Comparison of ENCODE assay signal across 8 cellular contexts in the genomic region with DNA sequence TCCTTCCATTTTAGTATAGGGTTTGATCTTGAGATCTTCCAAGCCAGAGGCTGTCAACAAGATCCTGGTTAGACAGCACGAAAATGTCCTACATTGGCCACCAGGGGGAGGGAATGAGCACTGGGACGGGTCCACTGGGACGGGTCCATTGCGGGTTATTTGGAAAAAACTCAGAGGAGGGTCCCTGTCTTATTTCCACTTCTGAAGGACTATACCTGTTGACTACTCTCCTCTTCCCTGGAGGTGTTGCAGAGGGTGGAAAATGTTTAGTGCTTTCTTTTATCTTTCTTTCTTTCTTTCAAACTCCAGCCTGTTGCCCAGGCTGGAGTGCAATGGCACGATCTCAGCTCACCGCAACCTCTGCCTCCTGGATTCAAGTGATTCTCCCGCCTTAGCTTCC. TPM values are rescaled to one million over a fixed set of nuclear protein-coding genes. Genes with fewer than 3 reads are reported as not detected.
DNase-seq lines count a peak whose midpoint lies in the region; ATAC-seq and TF ChIP-seq lines count a peak whose summit lies in the region.

No MANE protein-coding gene starts in this region.

- H3K4me1 ChIP-seq in fibroblast of lung (ENCODE audit: control insufficient read depth, extremely low read depth, insufficient read depth, low read length) (no peaks in the 10 kb centered on the region), parathyroid adenoma (no peaks in the 10 kb centered on the region)

- H3K9ac ChIP-seq in fibroblast of lung (ENCODE audit: insufficient read depth, low read length) (no peak overlapping the region), parathyroid adenoma (no peak overlapping the region)

- H3K79me2 ChIP-seq in fibroblast of lung (ENCODE audit: control insufficient read depth, insufficient read depth, low read length), result no peaks in the 10 kb centered on the region
- no peaks in the 10 kb centered on the region for H3K79me2 ChIP-seq in parathyroid adenoma

- no peak for ATAC-seq in esophagus mucosa

- TF ChIP-seq CTCF in fibroblast of lung (conservative IDR thresholded peaks at IDR 0.05 in 1 of 2, IDR thresholded peaks at IDR 0.05 in 1 of 2; ENCODE audit: low read depth in 1 of 2, low read length in 2 of 2) (peak; percentile 70 to 90), parathyroid adenoma (IDR thresholded peaks at IDR 0.05) (peak; percentile 68)

- H3K27me3 ChIP-seq in fibroblast of lung (ENCODE audit: control insufficient read depth, insufficient read depth, low read length) (peaks cover 20% of the 10 kb centered on the region), parathyroid adenoma (ENCODE audit: control insufficient read depth, insufficient read depth, low read length) (no peaks in the 10 kb centered on the region)

- no peak overlapping the region for H3K27ac ChIP-seq in fibroblast of lung (ENCODE audit: insufficient read depth, low read length)
- no peak overlapping the region for H3K27ac ChIP-seq in parathyroid adenoma

- no peak overlapping the region for H3K4me3 ChIP-seq in fibroblast of lung (replicated peaks in 1 of 4; ENCODE audit: control extremely low read depth in 1 of 4, insufficient read depth in 1 of 4, low read depth in 3 of 4, low read length in 4 of 4)
- H3K4me3 ChIP-seq in parathyroid adenoma (ENCODE audit: low read depth, low read length), result no peak overlapping the region

- DNase-seq in SIG-M5 treated with dmso at 0.1 percent for 504 hours (lab: John Stamatoyannopoulos, UW; ENCODE audit: unreplicated experiment) (peak; percentile 54), SIG-M5 (lab: John Stamatoyannopoulos, UW) (no peak), NCI-H460 (ENCODE audit: extremely low read depth, low read depth) (peak; percentile 56), fibroblast of lung (ENCODE audit: low read depth in 2 of 2) (peak; percentile 11 to 51), DMS79 treated with DMSO at 0.1 percent for 48 hours (lab: John Stamatoyannopoulos, UW) (no peak)
- peak; percentile 55 for DNase-seq in activated CD8-positive, alpha-beta memory T cell treated with anti-CD3 and anti-CD28 coated beads, Interleukin-2, amount 50 U/mL, for 4 hours

- H3K36me3 ChIP-seq in fibroblast of lung (ENCODE audit: control insufficient read depth, insufficient read depth, low read length) (no peaks in the 10 kb centered on the region), parathyroid adenoma (ENCODE audit: control insufficient read depth, insufficient read depth, low read length) (no peaks in the 10 kb centered on the region)

- no peaks in the 10 kb centered on the region for H4K20me1 ChIP-seq in fibroblast of lung (ENCODE audit: control insufficient read depth, extremely low read depth, insufficient read depth, low read length)

- H2AFZ ChIP-seq in fibroblast of lung (ENCODE audit: low read length), result no peak overlapping the region
- no peak overlapping the region for H2AFZ ChIP-seq in parathyroid adenoma

- H3K4me2 ChIP-seq in fibroblast of lung (ENCODE audit: extremely low read depth, insufficient read depth, low read length), result no peak overlapping the region
- no peak overlapping the region for H3K4me2 ChIP-seq in parathyroid adenoma (ENCODE audit: low read length)

- H3K9me3 ChIP-seq in fibroblast of lung (ENCODE audit: control insufficient read depth, insufficient read depth, low read depth, low read length) (no peaks in the 10 kb centered on the region), parathyroid adenoma (ENCODE audit: control insufficient read depth, low read length) (no peaks in the 10 kb centered on the region)

RNA-seq across cellular contexts. Expression of gene TTLL6, which starts 2.5 kb away (rescaled TPM):
- not detected in 2 replicates for total RNA-seq in NCI-H460 (2014; rRNA removed; shearing (Covaris generic))
- not detected in 2 replicates for polyA plus RNA-seq in NCI-H460 (2014; cell fraction: nucleus; rRNA removed)
- under 0.01 and 0.17 TPM in 2 replicates for total RNA-seq in fibroblast of lung
- not detected in 2 replicates for polyA plus RNA-seq in fibroblast of lung
- 0.23 TPM in 1 of 2 replicates, not detected in the other for polyA plus RNA-seq in fibroblast of lung (2012)
- not detected in 2 replicates for polyA minus RNA-seq in fibroblast of lung (ENCODE audit: low replicate concordance)
- 0.12 TPM for total RNA-seq in esophagus mucosa

RNA-seq across cellular contexts. Expression of gene CALCOCO2, which starts 16.3 kb away (rescaled TPM):
- total RNA-seq in NCI-H460 (2014; rRNA removed; shearing (Covaris generic)), result 44.0 and 57.8 TPM in 2 replicates
- 42.2 and 55.6 TPM in 2 replicates for polyA plus RNA-seq in NCI-H460 (2014; cell fraction: nucleus; rRNA removed)
- total RNA-seq in fibroblast of lung, result 50.1 and 65.1 TPM in 2 replicates
- polyA plus RNA-seq in fibroblast of lung, result 85.2 and 164 TPM in 2 replicates
- 58.3 and 94.0 TPM in 2 replicates for polyA plus RNA-seq in fibroblast of lung (2012)
- 72.5 and 98.4 TPM in 2 replicates for polyA minus RNA-seq in fibroblast of lung (ENCODE audit: low replicate concordance)
- total RNA-seq in esophagus mucosa, result 100 TPM

Comparison
In these comparisons a context has a peak if more than half of its experiments do, and no peak if none do; other contexts are left out.
1. DNase-seq: peak in SIG-M5 treated with dmso at 0.1 percent for 504 hours (single experiment), NCI-H460 (single experiment), activated CD8-positive, alpha-beta memory T cell treated with anti-CD3 and anti-CD28 coated beads, Interleukin-2, amount 50 U/mL, for 4 hours (single experiment) and fibroblast of lung (2 of 2); none in SIG-M5 (single experiment) and DMS79 treated with DMSO at 0.1 percent for 48 hours (single experiment).